Comparison of ENCODE assay signal across 8 cellular contexts in genomic region chr7:30027915-30028748, GRCh38. TPM values are rescaled to one million over a fixed set of nuclear protein-coding genes. Genes with fewer than 3 reads are reported as not detected.
DNase-seq lines count a peak whose midpoint lies in the region; ATAC-seq and TF ChIP-seq lines count a peak whose summit lies in the region.

Gene PLEKHA8 (plus strand): TSS chr7:30028412. CDS start chr7:30028763, 351 bp downstream.

- H3K27ac ChIP-seq in spleen: peak within 1 kb of the TSS; percentile 58 to 91 (median 84)

- no peaks in the 10 kb centered on the region for H3K9me3 ChIP-seq in spleen

- no peak for DNase-seq in AG04449 (ENCODE audit: low read depth, low spot score)
- peak; percentile 65 for DNase-seq in NCI-H2107 treated with DMSO at 0.1 percent for 48 hours (lab: John Stamatoyannopoulos, UW; ENCODE audit: unreplicated experiment)
- peak; percentile 71 to 76 (median 72) for DNase-seq in activated CD4-positive, CD25-positive, alpha-beta regulatory T cell (lab: John Stamatoyannopoulos, UW)
- DNase-seq in cardiac fibroblast (ENCODE audit: low read depth in 2 of 2): peak; percentile 84 to 91
- peak; percentile 88 for DNase-seq in iris pigment epithelial cell (ENCODE audit: low read depth)
- DNase-seq in spleen: peak; percentile 97

- H3K27me3 ChIP-seq in spleen (replicated peaks in 1 of 7): no peaks in the 10 kb centered on the region

- intact Hi-C loops in spleen (cut with DNase I; ENCODE audit: low total_unique reads): no loop called here

- H3K4me1 ChIP-seq in spleen: peaks cover 27 to 63% (median 37%) of the 10 kb centered on the region in 6 donors

- peak in 1 of 3 donors; percentile 52 for TF ChIP-seq POLR2A in spleen (IDR thresholded peaks at IDR 0.05)

- ATAC-seq in GM18861 (IDR thresholded peaks at IDR 0.05; ENCODE audit: unreplicated experiment): peak; percentile 29
- ATAC-seq in HG03066 (IDR thresholded peaks at IDR 0.05; ENCODE audit: low read depth, unreplicated experiment): peak; percentile 44

- WGBS in spleen, 5 donors: 0 to 9% (median 0%) methylated on average over 2 to 77 of the region's 77 CpGs

- TF ChIP-seq CTCF in AG04449 (IDR thresholded peaks at IDR 0.05; ENCODE audit: insufficient read depth, low read length, missing control alignments): no peak
- no peak for TF ChIP-seq CTCF in cardiac fibroblast (IDR thresholded peaks at IDR 0.05; ENCODE audit: low read depth, low read length)
- TF ChIP-seq CTCF in spleen (IDR thresholded peaks at IDR 0.05 in 8 of 11, conservative IDR thresholded peaks at IDR 0.05 in 3 of 11): peak in 1 of 11 experiments; percentile 6

- no peaks in the 10 kb centered on the region for H3K36me3 ChIP-seq in spleen

- H3K4me3 ChIP-seq in AG04449 (ENCODE audit: low read depth, low read length) (peak within 1 kb of the TSS; percentile 81), cardiac fibroblast (replicated peaks in 1 of 2; ENCODE audit: low read depth in 2 of 2, low read length in 2 of 2) (peak within 1 kb of the TSS; percentile 81 to 82), spleen (peak within 1 kb of the TSS; percentile 86 to 99 (median 94))

- CTCF ChIA-PET in AG04449 (lab: Yijun Ruan, JAX): interaction anchor here (0.9 to 2.1 kb wide), 5 partner anchors 10 to 107 kb away, joined by 3 to 13 read pairs (median 3); no protein-coding TSS in a partner anchor

- POLR2A ChIA-PET in AG04449 (lab: Yijun Ruan, JAX): no interaction called here

RNA-seq across cellular contexts. Expression of gene PLEKHA8, which starts in this region (rescaled TPM):
- 10 to 100 TPM in 3 of 7 donors, 1 to 10 TPM in 4; 5.2 to 13.6 (median 9.6) TPM for total RNA-seq in spleen
- 1 to 10 TPM; 1.4 to 1.8 (median 1.7) TPM for polyA plus RNA-seq in spleen
